Comparison of ENCODE assay signal across 26 cellular contexts in genomic region chr11:58770166-58770565, GRCh38. TPM values are rescaled to one million over a fixed set of nuclear protein-coding genes. Genes with fewer than 3 reads are reported as not detected.
"Had no signal": no experiment of that assay in that cellular context is flagged by ENCODE, and none has a peak within 500 bp of the region (broad histone marks: within the 10 kb centered on the region; RNA-seq: fewer than 3 reads in every experiment).

No MANE protein-coding gene starts in this region.

- DNase-seq: activated B cell treated with CpG ODN at 0.5 μM for 24 hours; activated CD4-positive, alpha-beta memory T cell treated with anti-CD3 and anti-CD28 coated beads, Interleukin-2, amount 10 ng/mL, durations not matched to agents 7 days and 5 days; activated CD4-positive, alpha-beta T cell treated with anti-CD3 and anti-CD28 coated beads for 1 hour; activated CD4-positive, alpha-beta T cell treated with anti-CD3 and anti-CD28 coated beads, Interleukin-2, amount 10 ng/mL, durations not matched to agents 24 days and 14 days; activated gamma-delta T cell; activated T-cell treated with anti-CD3 and anti-CD28 coated beads for 4 hours; activated T-cell treated with anti-CD3 and anti-CD28 coated beads, Interleukin-2, amount 50 U/mL, for 48 hours; amygdala; cerebellar nuclear complex; KG1; NCI-H1092; NCI-H1417; NCI-H1930; NCI-H2107; NCI-H2171 treated with DMSO at 0.1 percent for 48 hours; NCI-H526; NK-92 treated with Interleukin-12 subunit alpha and Interleukin-12 subunit beta, amount 100 ng/mL, for 24 hours; OCI-M1; SHP77 treated with DMSO at 0.1 percent for 48 hours; T-helper 2 cell had no signal

RNA-seq across cellular contexts. Expression of gene GLYAT, which starts 38.4 kb away (rescaled TPM):
- total RNA-seq: activated B cell treated with CpG ODN at 0.5 μM for 24 hours; activated CD4-positive, alpha-beta memory T cell treated with anti-CD3 and anti-CD28 coated beads, Interleukin-2, amount 10 ng/mL, durations not matched to agents 7 days and 5 days; activated CD4-positive, alpha-beta T cell treated with anti-CD3 and anti-CD28 coated beads, Interleukin-2, amount 10 ng/mL, durations not matched to agents 24 days and 14 days; activated CD8-positive, alpha-beta memory T cell treated with anti-CD3 and anti-CD28 coated beads for 36 hours; activated naive CD4-positive, alpha-beta T cell treated with anti-CD3 and anti-CD28 coated beads for 36 hours; astrocyte; LHCN-M2; M059J; NCI-H460 had no signal
